ENCODE assay signal across 8 cellular contexts in the genomic region with DNA sequence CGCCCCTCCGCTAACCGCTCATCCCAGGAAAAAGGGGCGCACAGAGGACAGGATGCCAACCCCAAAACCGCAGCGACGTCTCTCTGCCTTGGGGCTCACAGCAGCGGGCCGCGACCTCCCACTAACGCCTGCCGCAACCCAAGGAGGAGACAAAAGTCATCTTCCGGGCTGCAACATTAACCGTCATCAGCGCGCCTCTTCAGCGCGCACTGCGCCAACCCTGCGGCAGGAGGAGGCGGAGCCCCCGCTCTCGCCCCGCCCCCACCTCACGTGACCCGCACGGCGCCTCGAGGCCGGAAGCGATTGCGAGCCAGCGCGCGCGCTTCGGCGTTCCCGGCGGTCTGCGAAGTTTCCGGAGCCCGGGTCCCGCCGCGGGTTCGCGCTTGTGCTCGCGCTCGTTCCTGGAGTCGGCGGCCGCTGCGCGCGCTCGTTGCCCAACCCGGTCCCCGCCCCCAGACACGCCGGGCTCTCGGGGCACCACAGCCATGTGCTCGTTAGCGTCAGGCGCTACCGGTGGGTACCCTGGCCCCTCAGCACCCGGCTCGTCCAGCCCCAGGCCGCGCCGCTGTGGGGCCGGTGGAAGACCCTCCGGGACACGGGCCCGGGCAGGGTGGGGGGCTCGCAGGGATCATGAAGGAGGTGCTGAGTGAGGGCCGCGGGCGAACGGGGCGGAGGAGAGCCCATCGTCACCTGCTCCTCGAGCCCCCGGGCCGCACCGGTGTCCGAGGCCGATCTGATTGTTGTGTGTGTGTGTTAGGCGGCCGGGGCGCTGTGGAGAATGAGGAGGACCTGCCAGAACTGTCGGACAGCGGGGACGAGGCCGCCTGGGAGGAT. TPM values are rescaled to one million over a fixed set of nuclear protein-coding genes. Genes with fewer than 3 reads are reported as not detected.
DNase-seq lines count a peak whose midpoint lies in the region; ATAC-seq and TF ChIP-seq lines count a peak whose summit lies in the region.

A gene (plus strand): TSS at position 455 of the 834 bp plus-strand sequence. CDS start 31 bp downstream, at position 486.

- peak within 1 kb of the TSS; percentile 50 for H3K4ac ChIP-seq in trophoblast cell (ENCODE audit: low read depth, low read length)

- H2BK12ac ChIP-seq in trophoblast cell (ENCODE audit: low read length) = peak within 1 kb of the TSS; percentile 28

- H2AK5ac ChIP-seq in trophoblast cell (ENCODE audit: low read length) = no peak within 1 kb of the TSS

- peaks cover 7% of the 10 kb centered on the region for H3K79me2 ChIP-seq in trophoblast cell (ENCODE audit: control insufficient read depth, insufficient read depth, low read length, poor library complexity)

- H3K23ac ChIP-seq in trophoblast cell (ENCODE audit: low read length) = no peak within 1 kb of the TSS

- peak; percentile 75 for ATAC-seq in HG02870 (IDR thresholded peaks at IDR 0.05; ENCODE audit: unreplicated experiment)

- H3K27ac ChIP-seq in cardiac muscle cell (peak within 1 kb of the TSS; percentile 82), trophoblast cell (ENCODE audit: low read depth, low read length) (peak within 1 kb of the TSS; percentile 48), tibial nerve (peak within 1 kb of the TSS; percentile 82 to 95 (median 92))

- H3K4me2 ChIP-seq in trophoblast cell (ENCODE audit: low read length) = peak within 1 kb of the TSS; percentile 93

- H3K4me1 ChIP-seq in adipocyte (ENCODE audit: control insufficient read depth, insufficient read depth, low read length) (peaks cover 17% of the 10 kb centered on the region), cardiac muscle cell (ENCODE audit: low read depth) (peaks cover 8% of the 10 kb centered on the region), trophoblast cell (ENCODE audit: control insufficient read depth in 1 of 2, insufficient read depth in 2 of 2, low read length in 2 of 2) (peaks cover 0 to 4% of the 10 kb centered on the region in 2 experiments), tibial nerve (peaks cover 0 to 22% (median 2%) of the 10 kb centered on the region in 4 donors)

- WGBS in trophoblast cell (ENCODE audit: extremely low coverage, insufficient coverage, insufficient read length) = no CpG with 5 or more reads among the region's 96 CpGs
- WGBS in tibial nerve, 2 donors = 0% methylated on average over 34 to 70 of the region's 96 CpGs

- no peak for TF ChIP-seq CTCF in GM13977 (IDR thresholded peaks at IDR 0.05; ENCODE audit: extremely low read depth, insufficient read depth, missing control alignments)
- no peak for TF ChIP-seq CTCF in cardiac muscle cell (IDR thresholded peaks at IDR 0.05; ENCODE audit: low read depth, low read length)
- TF ChIP-seq CTCF in tibial nerve (IDR thresholded peaks at IDR 0.05) = peak in 4 of 5 experiments; percentile 6 to 100 (median 99)

- H3K27me3 ChIP-seq in adipocyte (replicated peaks; ENCODE audit: control insufficient read depth, insufficient read depth, low read length) (no peaks in the 10 kb centered on the region), cardiac muscle cell (no peaks in the 10 kb centered on the region), trophoblast cell (ENCODE audit: insufficient read depth, low read length) (no peaks in the 10 kb centered on the region), tibial nerve (no peaks in the 10 kb centered on the region)

- peak within 1 kb of the TSS; percentile 96 for H3K4me3 ChIP-seq in adipocyte (ENCODE audit: low read length)
- H3K4me3 ChIP-seq in cardiac muscle cell = peak within 1 kb of the TSS; percentile 93
- H3K4me3 ChIP-seq in trophoblast cell (ENCODE audit: low read depth, low read length) = peak within 1 kb of the TSS; percentile 92
- peak within 1 kb of the TSS; percentile 80 to 96 (median 90) for H3K4me3 ChIP-seq in tibial nerve

- peak within 1 kb of the TSS; percentile 93 for H3K18ac ChIP-seq in trophoblast cell (ENCODE audit: low read length)

- TF ChIP-seq POLR2A in tibial nerve (IDR thresholded peaks at IDR 0.05) = peak; percentile 5 to 92

- H3K9ac ChIP-seq in adipocyte (ENCODE audit: low read length) = peak within 1 kb of the TSS; percentile 97
- H3K9ac ChIP-seq in trophoblast cell (ENCODE audit: low read length) = peak within 1 kb of the TSS; percentile 85

- in situ Hi-C loops in GM13977 (cut with MboI; ENCODE audit: low pct_unique_long_range_greater_than_20kb, low sequenced_read_pairs, unreplicated experiment) = loop anchor here (25.0 kb wide), 1 partner anchor 225 kb away; no protein-coding TSS in a partner anchor

- H4K8ac ChIP-seq in trophoblast cell (ENCODE audit: low read depth, low read length) = peak within 1 kb of the TSS; percentile 93

- peak within 1 kb of the TSS; percentile 90 for H2BK120ac ChIP-seq in trophoblast cell (ENCODE audit: insufficient read depth, low read length, poor library complexity)

- H3K79me1 ChIP-seq in trophoblast cell (ENCODE audit: low read length) = peaks cover 10% of the 10 kb centered on the region

- H4K91ac ChIP-seq in trophoblast cell (ENCODE audit: low read depth, low read length) = peak within 1 kb of the TSS; percentile 80

- peaks cover 20% of the 10 kb centered on the region for H3K36me3 ChIP-seq in adipocyte (ENCODE audit: control insufficient read depth, insufficient read depth, low read length, severe bottlenecking)
- H3K36me3 ChIP-seq in cardiac muscle cell = no peaks in the 10 kb centered on the region
- H3K36me3 ChIP-seq in trophoblast cell (ENCODE audit: control insufficient read depth in 1 of 2, insufficient read depth in 2 of 2, low read length in 2 of 2) = peaks cover 2% of the 10 kb centered on the region in 2 experiments
- H3K36me3 ChIP-seq in tibial nerve = peaks cover 0 to 37% (median 0%) of the 10 kb centered on the region in 3 donors

- H3K9me3 ChIP-seq in adipocyte (ENCODE audit: control insufficient read depth, low read length) (no peaks in the 10 kb centered on the region), cardiac muscle cell (ENCODE audit: low read depth) (no peaks in the 10 kb centered on the region), trophoblast cell (ENCODE audit: insufficient read depth, low read depth, low read length) (no peaks in the 10 kb centered on the region), tibial nerve (no peaks in the 10 kb centered on the region)

- TF ChIP-seq EP300 in tibial nerve (IDR thresholded peaks at IDR 0.05) = peak; percentile 79 to 96

- peak within 1 kb of the TSS; percentile 98 for H2AFZ ChIP-seq in trophoblast cell (ENCODE audit: insufficient read depth, low read length, poor library complexity)

- peak within 1 kb of the TSS; percentile 85 for H4K12ac ChIP-seq in trophoblast cell (ENCODE audit: low read depth, low read length)

- H2BK5ac ChIP-seq in trophoblast cell (ENCODE audit: low read depth, low read length, poor library complexity) = peak within 1 kb of the TSS; percentile 67

- peak; percentile 96 for DNase-seq in GM13977 (ENCODE audit: low spot score)
- peak; percentile 63 for DNase-seq in NCI-H1436 treated with DMSO at 0.1 percent for 48 hours (lab: John Stamatoyannopoulos, UW)
- DNase-seq in T follicular helper cell (ENCODE audit: low read depth) = peak; percentile 96
- peak; percentile 98 for DNase-seq in adipocyte (ENCODE audit: low read depth)
- DNase-seq in cardiac muscle cell (ENCODE audit: low read depth in 1 of 2, low spot score in 1 of 2) = peak; percentile 97 to 98
- DNase-seq in trophoblast cell = peak; percentile 91 to 94
- peak; percentile 88 to 89 for DNase-seq in tibial nerve (ENCODE audit: low spot score in 2 of 2)

- peak within 1 kb of the TSS; percentile 84 for H3K14ac ChIP-seq in trophoblast cell (ENCODE audit: low read length)

RNA-seq across cellular contexts. Expression of the gene that starts here (rescaled TPM):
- total RNA-seq in cardiac muscle cell = 11.7 and 14.2 TPM in 2 replicates
- polyA plus RNA-seq in cardiac muscle cell = 15.7 and 19.4 TPM in 2 replicates
- 6.5 and 7.2 TPM in 2 replicates for polyA plus RNA-seq in trophoblast cell (2013)
- 10 to 100 TPM; 17.8 to 29.4 (median 22.1) TPM for total RNA-seq in tibial nerve

Comparison
In these comparisons a context has a peak if more than half of its experiments do, and no peak if none do; other contexts are left out.
1. Peak in every context shown above with its lines: DNase-seq, ATAC-seq, H3K4me3 ChIP-seq and H3K27ac ChIP-seq.
2. CTCF ChIP-seq: peak in tibial nerve (4 of 5); none in GM13977 (single experiment) and cardiac muscle cell (single experiment).